In the genomic region with DNA sequence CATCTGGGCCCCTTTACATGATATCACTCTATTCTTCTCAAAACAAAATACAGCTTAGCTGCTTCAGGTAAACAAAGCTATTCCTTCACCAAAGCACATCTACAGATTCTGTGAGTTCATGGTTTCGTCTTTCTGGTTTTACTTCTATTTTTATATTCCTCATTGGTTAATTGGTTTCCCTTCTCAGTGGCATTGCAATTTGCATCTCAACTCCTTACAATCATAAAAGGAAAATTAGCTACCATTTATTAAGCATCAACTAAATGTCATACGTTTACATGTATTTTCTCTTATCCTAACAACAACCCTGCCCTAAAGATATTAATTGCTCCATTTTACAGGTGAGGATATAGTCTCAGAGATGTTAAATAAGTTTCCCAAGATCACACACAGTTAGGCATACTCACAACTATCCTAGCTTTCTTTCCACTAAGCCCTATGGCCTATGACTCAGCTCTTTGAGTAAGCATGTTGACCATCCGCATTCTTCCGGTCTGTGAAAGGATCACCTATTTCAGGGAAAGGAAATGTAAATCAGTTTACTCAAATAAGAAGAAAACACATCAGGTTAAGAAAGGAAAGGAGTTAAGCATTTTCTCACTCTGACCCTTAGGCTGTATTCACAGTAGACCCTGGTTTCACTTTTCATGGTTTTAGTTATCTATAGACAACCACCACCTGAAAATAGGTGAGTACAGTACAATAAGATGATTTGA, we compare ENCODE assay signal across 2 cellular contexts.
A peak's percentile ranks its signal among the peaks of the same experiment; 100 is the strongest.
TF ChIP-seq lines count a peak whose summit lies in the region.

No MANE protein-coding gene starts in this region.

TF ChIP-seq in HCT116, 20 proteins besides CTCF, POLR2A, EP300 and RAD21:
- TF ChIP-seq EZH2phosphoT487 (IDR thresholded peaks at IDR 0.05; ENCODE audit: borderline replicate concordance) (no peak), MAX (IDR thresholded peaks at IDR 0.05) (no peak), ELF1 (IDR thresholded peaks at IDR 0.05; ENCODE audit: borderline replicate concordance, low read depth) (0 out of 2 replicates have a peak, but pooled peaks have one; percentile 12), JUND (IDR thresholded peaks at IDR 0.05) (peak; percentile 53), CBX3 (IDR thresholded peaks at IDR 0.05; ENCODE audit: low read depth) (peak; percentile 50; the same call in 1 of the 2 replicates), ZFX (IDR thresholded peaks at IDR 0.05) (no peak), TCF7L2 (IDR thresholded peaks at IDR 0.05; ENCODE audit: borderline replicate concordance, extremely low read depth, insufficient read depth, insufficient read length) (no peak), POLR2AphosphoS5 (IDR thresholded peaks at IDR 0.05; ENCODE audit: low read depth, low read length) (0 out of 2 replicates have a peak, but pooled peaks have one; percentile 17), FOSL1 (IDR thresholded peaks at IDR 0.05; ENCODE audit: low read depth) (peak; percentile 70), SRF (IDR thresholded peaks at IDR 0.05; ENCODE audit: low read depth) (0 out of 2 replicates have a peak, but pooled peaks have one; percentile 45), SP1 (IDR thresholded peaks at IDR 0.05; ENCODE audit: low read depth) (peak; percentile 62)
- TF ChIP-seq, protein P1, sequence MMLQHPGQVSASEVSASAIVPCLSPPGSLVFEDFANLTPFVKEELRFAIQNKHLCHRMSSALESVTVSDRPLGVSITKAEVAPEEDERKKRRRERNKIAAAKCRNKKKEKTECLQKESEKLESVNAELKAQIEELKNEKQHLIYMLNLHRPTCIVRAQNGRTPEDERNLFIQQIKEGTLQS (IDR thresholded peaks at IDR 0.05) = no peak
- TF ChIP-seq, protein P2, sequence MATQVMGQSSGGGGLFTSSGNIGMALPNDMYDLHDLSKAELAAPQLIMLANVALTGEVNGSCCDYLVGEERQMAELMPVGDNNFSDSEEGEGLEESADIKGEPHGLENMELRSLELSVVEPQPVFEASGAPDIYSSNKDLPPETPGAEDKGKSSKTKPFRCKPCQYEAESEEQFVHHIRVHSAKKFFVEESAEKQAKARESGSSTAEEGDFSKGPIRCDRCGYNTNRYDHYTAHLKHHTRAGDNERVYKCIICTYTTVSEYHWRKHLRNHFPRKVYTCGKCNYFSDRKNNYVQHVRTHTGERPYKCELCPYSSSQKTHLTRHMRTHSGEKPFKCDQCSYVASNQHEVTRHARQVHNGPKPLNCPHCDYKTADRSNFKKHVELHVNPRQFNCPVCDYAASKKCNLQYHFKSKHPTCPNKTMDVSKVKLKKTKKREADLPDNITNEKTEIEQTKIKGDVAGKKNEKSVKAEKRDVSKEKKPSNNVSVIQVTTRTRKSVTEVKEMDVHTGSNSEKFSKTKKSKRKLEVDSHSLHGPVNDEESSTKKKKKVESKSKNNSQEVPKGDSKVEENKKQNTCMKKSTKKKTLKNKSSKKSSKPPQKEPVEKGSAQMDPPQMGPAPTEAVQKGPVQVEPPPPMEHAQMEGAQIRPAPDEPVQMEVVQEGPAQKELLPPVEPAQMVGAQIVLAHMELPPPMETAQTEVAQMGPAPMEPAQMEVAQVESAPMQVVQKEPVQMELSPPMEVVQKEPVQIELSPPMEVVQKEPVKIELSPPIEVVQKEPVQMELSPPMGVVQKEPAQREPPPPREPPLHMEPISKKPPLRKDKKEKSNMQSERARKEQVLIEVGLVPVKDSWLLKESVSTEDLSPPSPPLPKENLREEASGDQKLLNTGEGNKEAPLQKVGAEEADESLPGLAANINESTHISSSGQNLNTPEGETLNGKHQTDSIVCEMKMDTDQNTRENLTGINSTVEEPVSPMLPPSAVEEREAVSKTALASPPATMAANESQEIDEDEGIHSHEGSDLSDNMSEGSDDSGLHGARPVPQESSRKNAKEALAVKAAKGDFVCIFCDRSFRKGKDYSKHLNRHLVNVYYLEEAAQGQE (IDR thresholded peaks at IDR 0.05; ENCODE audit: low read depth) = no peak

TF ChIP-seq in IMR-90, 13 proteins besides CTCF, POLR2A, EP300 and RAD21:
- TF ChIP-seq ELK1 (IDR thresholded peaks at IDR 0.05; ENCODE audit: borderline replicate concordance, low read depth, low read length) (no peak), CEBPB (IDR thresholded peaks at IDR 0.05; ENCODE audit: low read depth, low read length) (no peak), BHLHE40 (IDR thresholded peaks at IDR 0.05; ENCODE audit: low read depth, low read length) (no peak), NFE2L2 (IDR thresholded peaks at IDR 0.05; ENCODE audit: low read depth, low read length) (peak; percentile 14; the same call in 1 of the 2 replicates)
